Comparison of ENCODE assay signal across 12 cellular contexts in the genomic region with DNA sequence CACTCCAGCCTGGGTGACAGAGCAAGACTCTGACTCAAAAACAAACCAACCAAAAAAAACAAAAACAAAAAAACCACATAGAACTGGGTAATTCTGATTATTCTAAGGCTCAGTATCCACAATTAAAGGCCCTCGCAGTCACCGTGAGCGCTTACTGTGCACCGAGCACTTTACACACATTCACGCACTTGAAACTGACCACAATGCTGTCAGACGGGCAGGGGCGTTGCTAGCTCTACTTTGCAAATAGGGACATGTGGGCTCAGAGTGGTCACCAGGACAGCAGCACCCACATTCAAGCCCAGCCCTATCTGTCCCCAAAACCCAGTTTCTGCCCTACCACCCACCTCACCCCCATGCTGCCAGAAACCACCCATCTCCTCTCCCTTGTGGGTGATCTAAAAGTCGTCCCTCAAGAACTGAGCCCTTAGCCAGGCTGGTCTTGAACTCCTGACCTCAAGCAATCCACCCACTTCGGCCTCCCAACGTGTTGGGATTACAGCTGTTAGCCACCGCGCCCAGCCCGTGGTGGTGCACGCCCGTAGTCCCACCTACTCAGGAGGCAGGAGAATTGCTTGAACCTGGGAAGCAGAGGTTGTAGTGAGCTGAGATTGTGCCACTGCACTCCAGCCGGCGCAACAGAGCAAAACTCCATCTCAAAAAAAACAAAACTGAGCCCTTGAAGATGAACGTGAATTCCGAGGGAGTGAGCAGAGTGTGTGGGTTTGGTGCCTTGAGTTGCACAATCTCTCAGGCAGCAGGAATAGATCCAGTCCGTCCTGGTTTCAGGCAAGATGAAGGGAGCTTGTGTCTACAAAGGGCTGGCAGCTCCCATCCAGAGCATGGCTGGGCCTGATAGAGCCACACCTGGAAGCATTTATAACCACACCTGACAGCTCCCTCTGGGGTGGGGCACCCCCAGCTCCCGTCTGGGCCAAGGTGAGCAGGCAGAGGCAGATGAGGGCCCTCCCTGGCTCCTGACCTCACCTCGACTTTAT. TPM values are rescaled to one million over a fixed set of nuclear protein-coding genes. Genes with fewer than 3 reads are reported as not detected.
DNase-seq lines count a peak whose midpoint lies in the region; ATAC-seq and TF ChIP-seq lines count a peak whose summit lies in the region.
"Had no signal": no experiment of that assay in that cellular context is flagged by ENCODE, and none has a peak within 500 bp of the region (broad histone marks: within the 10 kb centered on the region; RNA-seq: fewer than 3 reads in every experiment).

No MANE protein-coding gene starts in this region.

- no peak for TF ChIP-seq CTCF in GM20000 (IDR thresholded peaks at IDR 0.05; ENCODE audit: extremely low read depth, missing control alignments)

- no peaks in the 10 kb centered on the region for H3K36me3 ChIP-seq in aorta (ENCODE audit: control insufficient read depth in 1 of 2, insufficient read depth in 2 of 2, low read length in 1 of 2)
- H3K36me3 ChIP-seq: neutrophil had no signal

- peak overlapping the region; percentile 20 for H3K27ac Mint-ChIP-seq in activated CD8-positive, alpha-beta memory T cell treated with anti-CD3 and anti-CD28 coated beads, Interleukin-2, amount 10 ng/mL, durations not matched to agents 7 days and 5 days
- H3K27ac Mint-ChIP-seq in dendritic cell treated with granulocyte-macrophage colony-stimulating factor and Interleukin-4, amounts not matched to agents 40 ng/mL and 50 ng/mL, for 4 days, result peak overlapping the region; percentile 29

- no peak for DNase-seq in activated CD8-positive, alpha-beta memory T cell treated with anti-CD3 and anti-CD28 coated beads, Interleukin-2, amount 10 ng/mL, durations not matched to agents 7 days and 5 days
- no peak for DNase-seq in activated CD8-positive, alpha-beta memory T cell treated with anti-CD3 and anti-CD28 coated beads for 24 hours
- peak; percentile 88 for DNase-seq in mucosa of gallbladder (ENCODE audit: low spot score)
- peak in 1 of 2 donors; percentile 52 for DNase-seq in aorta
- DNase-seq in GM20000 (ENCODE audit: low spot score), result no peak
- DNase-seq in KBM-7, result no peak
- DNase-seq: activated naive CD4-positive, alpha-beta T cell treated with anti-CD3 and anti-CD28 coated beads, Interleukin-2, amount 50 U/mL, for 16 hours; DND-41; NCI-H526 treated with DMSO at 0.1 percent for 48 hours had no signal

- CTCF ChIA-PET in activated CD8-positive, alpha-beta memory T cell treated with anti-CD3 and anti-CD28 coated beads, Interleukin-2, amount 10 ng/mL, durations not matched to agents 7 days and 5 days (lab: Charles Lee), result interaction anchor here (1.0 to 16.0 kb wide), 2 partner anchors 14 to 119 kb away, joined by 3 to 344 read pairs; a partner anchor contains a TSS

- H3K27ac ChIP-seq in aorta (ENCODE audit: low read depth in 1 of 2, low read length in 2 of 2), result peak overlapping the region; percentile 93 to 99
- H3K27ac ChIP-seq: neutrophil had no signal

- no peaks in the 10 kb centered on the region for H3K36me3 Mint-ChIP-seq in activated CD8-positive, alpha-beta memory T cell treated with anti-CD3 and anti-CD28 coated beads, Interleukin-2, amount 10 ng/mL, durations not matched to agents 7 days and 5 days
- H3K36me3 Mint-ChIP-seq in dendritic cell treated with granulocyte-macrophage colony-stimulating factor and Interleukin-4, amounts not matched to agents 40 ng/mL and 50 ng/mL, for 4 days (ENCODE audit: low read depth), result peaks cover 1% of the 10 kb centered on the region

- WGBS in aorta, 2 donors, result 52 to 58% methylated on average over 22 of the region's 22 CpGs

- H3K4me3 Mint-ChIP-seq in activated CD8-positive, alpha-beta memory T cell treated with anti-CD3 and anti-CD28 coated beads, Interleukin-2, amount 10 ng/mL, durations not matched to agents 7 days and 5 days, result no peak overlapping the region
- no peak overlapping the region for H3K4me3 Mint-ChIP-seq in dendritic cell treated with granulocyte-macrophage colony-stimulating factor and Interleukin-4, amounts not matched to agents 40 ng/mL and 50 ng/mL, for 4 days

- no peaks in the 10 kb centered on the region for H3K27me3 ChIP-seq in aorta (ENCODE audit: control insufficient read depth in 1 of 2, insufficient read depth in 2 of 2, low read length in 1 of 2)

- ATAC-seq in activated CD8-positive, alpha-beta memory T cell treated with anti-CD3 and anti-CD28 coated beads, Interleukin-2, amount 10 ng/mL, durations not matched to agents 7 days and 5 days, result peak; percentile 43
- peak; percentile 50 for ATAC-seq in aorta (ENCODE audit: low FRiP score)
- ATAC-seq in HG03460 (IDR thresholded peaks at IDR 0.05; ENCODE audit: unreplicated experiment), result no peak

- intact Hi-C loops in dendritic cell treated with granulocyte-macrophage colony-stimulating factor and Interleukin-4, amounts not matched to agents 40 ng/mL and 50 ng/mL, for 4 days (cut with micrococcal nuclease), result no loop called here
- intact Hi-C loops in aorta (cut with DNase I), result no loop called here

- H3K27me3 Mint-ChIP-seq in activated CD8-positive, alpha-beta memory T cell treated with anti-CD3 and anti-CD28 coated beads, Interleukin-2, amount 10 ng/mL, durations not matched to agents 7 days and 5 days, result peaks cover 9% of the 10 kb centered on the region
- peaks cover 13% of the 10 kb centered on the region for H3K27me3 Mint-ChIP-seq in dendritic cell treated with granulocyte-macrophage colony-stimulating factor and Interleukin-4, amounts not matched to agents 40 ng/mL and 50 ng/mL, for 4 days

- no peak overlapping the region for H3K4me3 ChIP-seq in aorta (ENCODE audit: low read length in 2 of 2)

- in situ Hi-C loops in KBM-7 (cut with MboI; ENCODE audit: low pct_unique_long_range_greater_than_20kb, low sequenced_read_pairs), result no loop called here

- H3K4me1 ChIP-seq in aorta (ENCODE audit: control insufficient read depth in 1 of 2, insufficient read depth in 2 of 2, low read length in 2 of 2), result peaks cover 0 to 3% of the 10 kb centered on the region in 2 donors

- H3K9me3 Mint-ChIP-seq in activated CD8-positive, alpha-beta memory T cell treated with anti-CD3 and anti-CD28 coated beads, Interleukin-2, amount 10 ng/mL, durations not matched to agents 7 days and 5 days (ENCODE audit: low read depth), result no peaks in the 10 kb centered on the region
- H3K9me3 Mint-ChIP-seq in dendritic cell treated with granulocyte-macrophage colony-stimulating factor and Interleukin-4, amounts not matched to agents 40 ng/mL and 50 ng/mL, for 4 days, result peaks cover 3% of the 10 kb centered on the region

- peaks cover 16% of the 10 kb centered on the region for H3K4me1 Mint-ChIP-seq in activated CD8-positive, alpha-beta memory T cell treated with anti-CD3 and anti-CD28 coated beads, Interleukin-2, amount 10 ng/mL, durations not matched to agents 7 days and 5 days
- peaks cover 51% of the 10 kb centered on the region for H3K4me1 Mint-ChIP-seq in dendritic cell treated with granulocyte-macrophage colony-stimulating factor and Interleukin-4, amounts not matched to agents 40 ng/mL and 50 ng/mL, for 4 days (ENCODE audit: low read depth)

- no peaks in the 10 kb centered on the region for H3K9me3 ChIP-seq in aorta (ENCODE audit: control insufficient read depth, low read length)
- H3K9me3 ChIP-seq: neutrophil had no signal

RNA-seq across cellular contexts. Expression of a gene that starts 5.4 kb away (rescaled TPM):
- 10 to 100 TPM; 36.5 to 62.9 TPM for total RNA-seq in activated CD8-positive, alpha-beta memory T cell treated with anti-CD3 and anti-CD28 coated beads, Interleukin-2, amount 10 ng/mL, durations not matched to agents 7 days and 5 days
- total RNA-seq in mucosa of gallbladder (1,198 TPM), aorta (1,000 to 10,000 TPM; 1,225 to 2,295 TPM)
- 1,000 to 10,000 TPM in 1 of 2 donors, 100 to 1,000 TPM in 1; 742 to 1,817 TPM for polyA plus RNA-seq in aorta

Comparison
In these comparisons a context has a peak if more than half of its experiments do, and no peak if none do; other contexts are left out.
1. RNA of a gene that starts 5.4 kb away (total RNA-seq): 1,225 to 2,295 TPM in aorta and 1,198 TPM in mucosa of gallbladder (single experiment); 36.5 to 62.9 TPM in activated CD8-positive, alpha-beta memory T cell treated with anti-CD3 and anti-CD28 coated beads, Interleukin-2, amount 10 ng/mL, durations not matched to agents 7 days and 5 days; every median in the first group is over 10 times any median in the second.